ENCODE assay signal across 1 cellular context in the genomic region with DNA sequence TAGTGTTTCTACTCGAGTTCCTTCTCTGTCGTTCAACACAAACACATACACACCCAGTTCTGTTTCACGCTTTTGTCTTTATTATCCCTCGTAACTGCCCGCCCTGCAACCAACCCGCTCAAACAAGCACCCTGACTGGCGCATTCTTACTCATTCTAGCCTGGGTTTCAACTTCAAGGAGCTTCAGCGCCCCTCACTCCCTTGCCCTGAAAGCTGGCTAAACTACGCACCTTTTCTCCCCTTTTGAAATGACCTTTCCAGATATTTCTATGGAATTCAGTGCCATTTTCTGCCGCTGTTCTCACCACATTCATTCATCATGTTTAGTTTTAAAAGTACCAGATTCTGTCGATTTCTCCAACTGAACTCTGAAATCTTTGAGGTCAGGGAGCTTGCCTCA.
TF ChIP-seq lines count a peak whose summit lies in the region.

No MANE protein-coding gene starts in this region.

TF ChIP-seq in HepG2, 621 proteins besides CTCF, POLR2A, EP300 and RAD21 (continued from another document):
- TF ChIP-seq ZNF101 (CRISPR knock-in tag; IDR thresholded peaks at IDR 0.05; ENCODE audit: borderline replicate concordance, low read depth): no peak
- 0 out of 2 replicates have a peak, but pooled peaks have one; percentile 7 for TF ChIP-seq ZNF501 (CRISPR knock-in tag; IDR thresholded peaks at IDR 0.05)
- TF ChIP-seq ZNF878 (CRISPR knock-in tag; IDR thresholded peaks at IDR 0.05): 0 out of 2 replicates have a peak, but pooled peaks have one; percentile 6
- TF ChIP-seq, protein P1, sequence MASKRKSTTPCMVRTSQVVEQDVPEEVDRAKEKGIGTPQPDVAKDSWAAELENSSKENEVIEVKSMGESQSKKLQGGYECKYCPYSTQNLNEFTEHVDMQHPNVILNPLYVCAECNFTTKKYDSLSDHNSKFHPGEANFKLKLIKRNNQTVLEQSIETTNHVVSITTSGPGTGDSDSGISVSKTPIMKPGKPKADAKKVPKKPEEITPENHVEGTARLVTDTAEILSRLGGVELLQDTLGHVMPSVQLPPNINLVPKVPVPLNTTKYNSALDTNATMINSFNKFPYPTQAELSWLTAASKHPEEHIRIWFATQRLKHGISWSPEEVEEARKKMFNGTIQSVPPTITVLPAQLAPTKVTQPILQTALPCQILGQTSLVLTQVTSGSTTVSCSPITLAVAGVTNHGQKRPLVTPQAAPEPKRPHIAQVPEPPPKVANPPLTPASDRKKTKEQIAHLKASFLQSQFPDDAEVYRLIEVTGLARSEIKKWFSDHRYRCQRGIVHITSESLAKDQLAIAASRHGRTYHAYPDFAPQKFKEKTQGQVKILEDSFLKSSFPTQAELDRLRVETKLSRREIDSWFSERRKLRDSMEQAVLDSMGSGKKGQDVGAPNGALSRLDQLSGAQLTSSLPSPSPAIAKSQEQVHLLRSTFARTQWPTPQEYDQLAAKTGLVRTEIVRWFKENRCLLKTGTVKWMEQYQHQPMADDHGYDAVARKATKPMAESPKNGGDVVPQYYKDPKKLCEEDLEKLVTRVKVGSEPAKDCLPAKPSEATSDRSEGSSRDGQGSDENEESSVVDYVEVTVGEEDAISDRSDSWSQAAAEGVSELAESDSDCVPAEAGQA (IDR thresholded peaks at IDR 0.05; ENCODE audit: low read depth): no peak
- TF ChIP-seq, protein P1 (CRISPR knock-in tag; IDR thresholded peaks at IDR 0.05; ENCODE audit: borderline replicate concordance): no peak
- peak; percentile 28; the same call in 1 of the 2 replicates for TF ChIP-seq PHF21A (CRISPR knock-in tag; IDR thresholded peaks at IDR 0.05)
- no peak for TF ChIP-seq MBD4 (IDR thresholded peaks at IDR 0.05; ENCODE audit: borderline replicate concordance, low read length)
- no peak for TF ChIP-seq GLI4 (CRISPR knock-in tag; IDR thresholded peaks at IDR 0.05; ENCODE audit: borderline replicate concordance)
- peak; percentile 16 for TF ChIP-seq U2AF1 (optimal IDR thresholded peaks at IDR 0.05; ENCODE audit: low read depth, low read length)
- TF ChIP-seq ZNF234 (CRISPR knock-in tag; conservative IDR thresholded peaks at IDR 0.05): 0 out of 2 replicates have a peak, but pooled peaks have one; percentile 28
